In genomic region chr1:93910305-93910704, GRCh38 we compare ENCODE assay signal across 8 cellular contexts. TPM values are rescaled to one million over a fixed set of nuclear protein-coding genes. Genes with fewer than 3 reads are reported as not detected.
DNase-seq lines count a peak whose midpoint lies in the region; ATAC-seq, FAIRE-seq and TF ChIP-seq lines count a peak whose summit lies in the region.

No MANE protein-coding gene starts in this region.

- 95% methylated on average over 4 of the region's 4 CpGs for WGBS in hepatocyte (ENCODE audit: low lambda C conversion rate, missing lambda C conversion rate)

- H4K20me1 ChIP-seq in hepatocyte (ENCODE audit: insufficient read depth, poor library complexity, severe bottlenecking), result no peaks in the 10 kb centered on the region

- no peaks in the 10 kb centered on the region for H3K36me3 ChIP-seq in SK-N-MC (ENCODE audit: insufficient read depth, low read length)
- no peaks in the 10 kb centered on the region for H3K36me3 ChIP-seq in hepatocyte (replicated peaks; ENCODE audit: insufficient read depth, low read depth)

- FAIRE-seq in frontal cortex (lab: Jason Lieb, UNC), result no peak

- no peak overlapping the region for H2AFZ ChIP-seq in hepatocyte

- peaks cover 28% of the 10 kb centered on the region for H3K4me1 Mint-ChIP-seq in T-helper 2 cell treated with Interferon-gamma antibody and Interleukin-4, amounts not matched to agents 5 μg/mL and 100 μg/mL, for 36 hours (ENCODE audit: low read depth)
- peaks cover 10% of the 10 kb centered on the region for H3K4me1 Mint-ChIP-seq in stimulated activated memory B cell treated with anti-CD40 and anti-IgM and Interleukin-4, amounts not matched to agents 10 μg/mL and 1 μg/mL and 100 μg/mL, for 72 hours

- H3K79me2 ChIP-seq in hepatocyte, result peaks cover 24% of the 10 kb centered on the region

- H3K9me2 ChIP-seq in hepatocyte (replicated peaks; ENCODE audit: insufficient read depth), result no peaks in the 10 kb centered on the region

- TF ChIP-seq CTCF in hepatocyte (IDR thresholded peaks at IDR 0.05; ENCODE audit: poor library complexity), result no peak

- H3K4me2 ChIP-seq in hepatocyte, result peak overlapping the region; percentile 78

- H3K27ac ChIP-seq in SK-N-MC, result no peak overlapping the region
- H3K27ac ChIP-seq in hepatocyte, result no peak overlapping the region

- H3K4me3 Mint-ChIP-seq in T-helper 2 cell treated with Interferon-gamma antibody and Interleukin-4, amounts not matched to agents 5 μg/mL and 100 μg/mL, for 36 hours, result peak overlapping the region; percentile 81
- H3K4me3 Mint-ChIP-seq in stimulated activated memory B cell treated with anti-CD40 and anti-IgM and Interleukin-4, amounts not matched to agents 10 μg/mL and 1 μg/mL and 100 μg/mL, for 72 hours, result no peak overlapping the region

- DNase-seq in T-helper 2 cell treated with Interferon-gamma antibody and Interleukin-4, amounts not matched to agents 5 μg/mL and 100 μg/mL, for 36 hours (ENCODE audit: low spot score), result no peak
- DNase-seq in T-helper 2 cell (no peak), SK-N-MC (ENCODE audit: low read depth, low spot score) (no peak), hepatocyte (ENCODE audit: low spot score) (no peak), NCI-H69 (lab: John Stamatoyannopoulos, UW) (no peak), frontal cortex (ENCODE audit: low spot score in 2 of 2) (no peak), occipital lobe (lab: John Stamatoyannopoulos, UW) (no peak)

- peak overlapping the region; percentile 71 for H3K27ac Mint-ChIP-seq in T-helper 2 cell treated with Interferon-gamma antibody and Interleukin-4, amounts not matched to agents 5 μg/mL and 100 μg/mL, for 36 hours
- peak overlapping the region; percentile 77 for H3K27ac Mint-ChIP-seq in stimulated activated memory B cell treated with anti-CD40 and anti-IgM and Interleukin-4, amounts not matched to agents 10 μg/mL and 1 μg/mL and 100 μg/mL, for 72 hours

- H3K4me3 ChIP-seq in SK-N-MC (peak overlapping the region; percentile 92), hepatocyte (no peak overlapping the region)

- peaks cover 5% of the 10 kb centered on the region for H3K9me3 Mint-ChIP-seq in T-helper 2 cell treated with Interferon-gamma antibody and Interleukin-4, amounts not matched to agents 5 μg/mL and 100 μg/mL, for 36 hours
- H3K9me3 Mint-ChIP-seq in stimulated activated memory B cell treated with anti-CD40 and anti-IgM and Interleukin-4, amounts not matched to agents 10 μg/mL and 1 μg/mL and 100 μg/mL, for 72 hours, result no peaks in the 10 kb centered on the region

- peaks cover 11% of the 10 kb centered on the region for H3K4me1 ChIP-seq in hepatocyte (ENCODE audit: insufficient read depth)

- no peak for ATAC-seq in stimulated activated memory B cell treated with anti-CD40 and anti-IgM and Interleukin-4, amounts not matched to agents 10 μg/mL and 1 μg/mL and 100 μg/mL, for 72 hours

- no peak overlapping the region for H3K9ac ChIP-seq in SK-N-MC (ENCODE audit: insufficient read length)

- H3K27me3 Mint-ChIP-seq in T-helper 2 cell treated with Interferon-gamma antibody and Interleukin-4, amounts not matched to agents 5 μg/mL and 100 μg/mL, for 36 hours (ENCODE audit: low read depth), result peaks cover 33% of the 10 kb centered on the region
- no peaks in the 10 kb centered on the region for H3K27me3 Mint-ChIP-seq in stimulated activated memory B cell treated with anti-CD40 and anti-IgM and Interleukin-4, amounts not matched to agents 10 μg/mL and 1 μg/mL and 100 μg/mL, for 72 hours

- H3K9me3 ChIP-seq in SK-N-MC (ENCODE audit: low read depth, low read length) (no peaks in the 10 kb centered on the region), hepatocyte (ENCODE audit: low read depth) (no peaks in the 10 kb centered on the region)

- no peaks in the 10 kb centered on the region for H3K27me3 ChIP-seq in hepatocyte

- peaks cover 5% of the 10 kb centered on the region for H3K36me3 Mint-ChIP-seq in T-helper 2 cell treated with Interferon-gamma antibody and Interleukin-4, amounts not matched to agents 5 μg/mL and 100 μg/mL, for 36 hours (ENCODE audit: low read depth)
- H3K36me3 Mint-ChIP-seq in stimulated activated memory B cell treated with anti-CD40 and anti-IgM and Interleukin-4, amounts not matched to agents 10 μg/mL and 1 μg/mL and 100 μg/mL, for 72 hours, result peaks cover 4% of the 10 kb centered on the region

RNA-seq across cellular contexts. Expression of gene GCLM, which starts 1.1 kb away (rescaled TPM):
- total RNA-seq in hepatocyte (10.7 and 12.8 TPM in 2 replicates), frontal cortex (9.0 TPM), occipital lobe (13.3 TPM)
- polyA plus RNA-seq in hepatocyte, result 14.4 and 15.3 TPM in 2 replicates

RNA-seq across cellular contexts. Expression of gene DNTTIP2, which starts 31.3 kb away (rescaled TPM):
- total RNA-seq in hepatocyte (43.6 and 44.7 TPM in 2 replicates), frontal cortex (20.8 TPM), occipital lobe (38.4 TPM)
- polyA plus RNA-seq in hepatocyte, result 34.4 and 37.8 TPM in 2 replicates
